In genomic region chrX:23168291-23168690, GRCh38 we compare ENCODE assay signal across 27 cellular contexts.
"Had no signal": no experiment of that assay in that cellular context is flagged by ENCODE, and none has a peak within 500 bp of the region (broad histone marks: within the 10 kb centered on the region; RNA-seq: fewer than 3 reads in every experiment).

No MANE protein-coding gene starts in this region.

- H3K27ac ChIP-seq: stomach, suprapubic skin, testis, thoracic aorta, thyroid gland, tibial artery, tibial nerve, transverse colon, upper lobe of left lung, upper lobe of right lung, uterus, vagina had no signal

- H3K36me3 ChIP-seq: stomach, suprapubic skin, thoracic aorta, thyroid gland, tibial artery, tibial nerve, transverse colon, upper lobe of left lung, upper lobe of right lung, uterus, vagina had no signal

- ATAC-seq: stimulated activated effector memory CD8-positive, alpha-beta T cell treated with anti-CD3 and anti-CD28 coated beads, Interleukin-12 subunit alpha, Interleukin-12 subunit beta, amount 100 ng/mL, for 72 hours; stimulated activated memory B cell treated with anti-CD40 and anti-IgM and Interleukin-4, amounts not matched to agents 10 μg/mL and 1 μg/mL and 100 μg/mL, for 72 hours; stimulated activated naive B cell treated with anti-CD40 and anti-IgM and Interleukin-4, amounts not matched to agents 10 μg/mL and 1 μg/mL and 100 μg/mL, for 72 hours; stimulated activated naive CD8-positive, alpha-beta T cell treated with anti-CD3 and anti-CD28 coated beads, Interleukin-15, amount 100 ng/mL, for 72 hours; stimulated activated naive CD8-positive, alpha-beta T cell treated with anti-CD3 and anti-CD28 coated beads, Interleukin-15, Interleukin-2, amounts not matched to agents 100 U/mL and 50 U/mL, for 24 hours; upper lobe of right lung had no signal

- FAIRE-seq: urothelium cell line had no signal

- H3K4me3 ChIP-seq: stomach, suprapubic skin, testis, thoracic aorta, thyroid gland, tibial artery, tibial nerve, transverse colon, upper lobe of left lung, upper lobe of right lung, uterus, vagina had no signal

- H3K27me3 ChIP-seq: stomach, suprapubic skin, testis, thyroid gland, tibial artery, tibial nerve, transverse colon, upper lobe of left lung, upper lobe of right lung, uterus, vagina had no signal

- H3K4me1 ChIP-seq: stomach, suprapubic skin, testis, thyroid gland, tibial artery, tibial nerve, transverse colon, upper lobe of left lung, upper lobe of right lung, uterus, vagina had no signal

- H3K9me3 ChIP-seq: stomach, suprapubic skin, testis, thoracic aorta, thyroid gland, tibial artery, tibial nerve, transverse colon, upper lobe of left lung, upper lobe of right lung, uterus, vagina had no signal

- DNase-seq: stimulated activated CD4-positive, alpha-beta T cell treated with anti-CD3 and anti-CD28 coated beads, Interleukin-2, amount 100 ng/mL, for 48 hours; stimulated activated CD4-positive, alpha-beta T cell treated with anti-CD3 and anti-CD28 coated beads, Interleukin-4, amount 100 ng/mL, for 1 hour; stimulated activated CD4-positive, alpha-beta T cell treated with anti-CD3 and anti-CD28 coated beads, Interleukin-4, amount 100 ng/mL, for 24 hours; stimulated activated CD4-positive, alpha-beta T cell treated with anti-CD3 and anti-CD28 coated beads, Interleukin-4, amount 100 ng/mL, for 4 hours; stimulated activated CD8-positive, alpha-beta memory T cell treated with anti-CD3 and anti-CD28 coated beads, Interleukin-4, amount 100 ng/mL, for 48 hours; stimulated activated naive B cell treated with anti-CD40 and anti-IgM and Interleukin-4, amounts not matched to agents 10 μg/mL and 1 μg/mL and 100 μg/mL, for 72 hours; stimulated activated naive CD4-positive, alpha-beta T cell; stimulated activated naive CD4-positive, alpha-beta T cell treated with Interleukin-2 at 50 U/mL for 16 hours; stimulated activated naive CD8-positive, alpha-beta T cell treated with anti-CD3 and anti-CD28 coated beads, Interleukin-15, amount 100 ng/mL, for 72 hours; stimulated activated naive CD8-positive, alpha-beta T cell treated with anti-CD3 and anti-CD28 coated beads, Interleukin-15, Interleukin-2, amounts not matched to agents 100 U/mL and 50 U/mL, for 24 hours; stomach; substantia nigra; testis; thyroid gland; tibial artery; transverse colon; trophoblast cell; upper lobe of left lung; upper lobe of right lung; uterus had no signal
